Comparison of ENCODE assay signal across 8 cellular contexts in genomic region chr17:64781394-64781793, GRCh38.
DNase-seq lines count a peak whose midpoint lies in the region; ATAC-seq, FAIRE-seq and TF ChIP-seq lines count a peak whose summit lies in the region.

No MANE protein-coding gene starts in this region.

- H3K4me1 ChIP-seq in pancreas, result peaks cover 0 to 25% (median 24%) of the 10 kb centered on the region in 3 donors

- TF ChIP-seq CTCF in fibroblast of villous mesenchyme (IDR thresholded peaks at IDR 0.05; ENCODE audit: insufficient read depth, low read depth, low read length) (no peak), pancreas (IDR thresholded peaks at IDR 0.05) (no peak)

- H3K27me3 ChIP-seq in pancreas, result no peaks in the 10 kb centered on the region

- H3K36me3 ChIP-seq in pancreas, result peaks cover 0 to 16% (median 2%) of the 10 kb centered on the region in 3 donors

- WGBS in pancreas, 2 donors, result 10% methylated on average over 24 to 40 of the region's 40 CpGs

- H3K9me3 ChIP-seq in pancreas, result no peaks in the 10 kb centered on the region

- intact Hi-C loops in pancreas (cut with DNase I), result no loop called here

- peak overlapping the region in 2 of 4 donors; percentile 8 to 31 for H3K27ac ChIP-seq in pancreas

- no peak for FAIRE-seq in pancreas (lab: Jason Lieb, UNC)

- peak overlapping the region; percentile 15 for H3K4me3 ChIP-seq in fibroblast of villous mesenchyme (ENCODE audit: low read depth, low read length)
- peak overlapping the region in 3 of 4 donors; percentile 21 to 53 (median 29) for H3K4me3 ChIP-seq in pancreas

- DNase-seq in COR-L47 (lab: John Stamatoyannopoulos, UW) (peak; percentile 15), LoVo (ENCODE audit: low spot score) (peak; percentile 41), fibroblast of villous mesenchyme (ENCODE audit: low read depth) (peak; percentile 43), pancreas (peak in 4 of 6 donors; percentile 34 to 80 (median 60)), dedifferentiated amniotic fluid mesenchymal stem cell (ENCODE audit: extremely low spot score) (no peak), NCI-H345 (lab: John Stamatoyannopoulos, UW) (no peak)
- DNase-seq in activated CD8-positive, alpha-beta memory T cell treated with anti-CD3 and anti-CD28 coated beads, Interleukin-2, amount 50 U/mL, for 48 hours, result peak; percentile 71

- peak in 2 of 4 donors; percentile 9 to 12 for ATAC-seq in pancreas
- no peak for ATAC-seq in GM18873 (IDR thresholded peaks at IDR 0.05; ENCODE audit: low FRiP score, unreplicated experiment)

Comparison
In these comparisons a context has a peak if more than half of its experiments do, and no peak if none do; other contexts are left out.
1. DNase-seq: peak in COR-L47 (single experiment), LoVo (single experiment), activated CD8-positive, alpha-beta memory T cell treated with anti-CD3 and anti-CD28 coated beads, Interleukin-2, amount 50 U/mL, for 48 hours (single experiment), fibroblast of villous mesenchyme (single experiment) and pancreas (4 of 6); none in dedifferentiated amniotic fluid mesenchymal stem cell (single experiment) and NCI-H345 (single experiment).